ENCODE assay signal across 8 cellular contexts in genomic region chr11:34915136-34916013, GRCh38. TPM values are rescaled to one million over a fixed set of nuclear protein-coding genes. Genes with fewer than 3 reads are reported as not detected.
DNase-seq lines count a peak whose midpoint lies in the region; ATAC-seq and TF ChIP-seq lines count a peak whose summit lies in the region.

No MANE protein-coding gene starts in this region.

- TF ChIP-seq CTCF in GM12865 (IDR thresholded peaks at IDR 0.05; ENCODE audit: insufficient read depth, low read depth, low read length, missing control alignments) (no peak), hepatocyte (IDR thresholded peaks at IDR 0.05; ENCODE audit: poor library complexity) (no peak), retinal pigment epithelial cell (conservative IDR thresholded peaks at IDR 0.05; ENCODE audit: low read depth, low read length) (no peak)

- 8% methylated on average over 34 of the region's 34 CpGs for WGBS in hepatocyte (ENCODE audit: low lambda C conversion rate, missing lambda C conversion rate)

- H3K27me3 ChIP-seq in H7 (ENCODE audit: control insufficient read depth, insufficient read depth, low read length) (no peaks in the 10 kb centered on the region), hepatocyte (no peaks in the 10 kb centered on the region)

- H3K9me3 Mint-ChIP-seq in activated naive CD8-positive, alpha-beta T cell treated with anti-CD3 and anti-CD28 coated beads, Interleukin-2, amount 50 U/mL, for 24 hours: peaks cover 5% of the 10 kb centered on the region

- H3K4me3 Mint-ChIP-seq in activated naive CD8-positive, alpha-beta T cell treated with anti-CD3 and anti-CD28 coated beads, Interleukin-2, amount 50 U/mL, for 24 hours: peak overlapping the region; percentile 95

- H3K9me3 ChIP-seq in hepatocyte (ENCODE audit: low read depth): no peaks in the 10 kb centered on the region

- H3K79me2 ChIP-seq in hepatocyte: peaks cover 61% of the 10 kb centered on the region

- peak; percentile 1 for ATAC-seq in activated naive CD8-positive, alpha-beta T cell treated with anti-CD3 and anti-CD28 coated beads, Interleukin-2, amount 50 U/mL, for 24 hours

- H3K9me2 ChIP-seq in hepatocyte (replicated peaks; ENCODE audit: insufficient read depth): no peaks in the 10 kb centered on the region

- peak overlapping the region; percentile 99 for H3K27ac ChIP-seq in hepatocyte

- H3K27me3 Mint-ChIP-seq in activated naive CD8-positive, alpha-beta T cell treated with anti-CD3 and anti-CD28 coated beads, Interleukin-2, amount 50 U/mL, for 24 hours: no peaks in the 10 kb centered on the region

- H4K20me1 ChIP-seq in hepatocyte (ENCODE audit: insufficient read depth, poor library complexity, severe bottlenecking): peaks cover 14% of the 10 kb centered on the region

- peaks cover 17% of the 10 kb centered on the region for H3K36me3 Mint-ChIP-seq in activated naive CD8-positive, alpha-beta T cell treated with anti-CD3 and anti-CD28 coated beads, Interleukin-2, amount 50 U/mL, for 24 hours (ENCODE audit: low read depth)

- no peak for DNase-seq in GM12865 (ENCODE audit: low read depth)
- no peak for DNase-seq in H7
- peak; percentile 42 for DNase-seq in NCI-H1092 (lab: John Stamatoyannopoulos, UW)
- DNase-seq in activated naive CD8-positive, alpha-beta T cell treated with anti-CD3 and anti-CD28 coated beads, Interleukin-2, amount 50 U/mL, for 24 hours: no peak
- no peak for DNase-seq in hepatocyte (ENCODE audit: low spot score)
- no peak for DNase-seq in retinal pigment epithelial cell (ENCODE audit: low read depth)
- DNase-seq in SW480 (ENCODE audit: low spot score): no peak
- DNase-seq in kidney tubule cell (ENCODE audit: low spot score): no peak

- peaks cover 23% of the 10 kb centered on the region for H3K4me1 ChIP-seq in hepatocyte (ENCODE audit: insufficient read depth)

- peak overlapping the region; percentile 71 for H3K4me3 ChIP-seq in GM12865 (ENCODE audit: low read depth, low read length)
- peak overlapping the region; percentile 95 for H3K4me3 ChIP-seq in H7 (ENCODE audit: insufficient read depth, low read depth, low read length)
- H3K4me3 ChIP-seq in hepatocyte: peak overlapping the region; percentile 89
- peak overlapping the region; percentile 80 for H3K4me3 ChIP-seq in retinal pigment epithelial cell (ENCODE audit: low read length)

- H3K36me3 ChIP-seq in H7 (replicated peaks; ENCODE audit: control insufficient read depth, insufficient read depth, low read length) (no peaks in the 10 kb centered on the region; the same call in 1 of the 2 replicates), hepatocyte (replicated peaks; ENCODE audit: insufficient read depth, low read depth) (no peaks in the 10 kb centered on the region)

- H3K27ac Mint-ChIP-seq in activated naive CD8-positive, alpha-beta T cell treated with anti-CD3 and anti-CD28 coated beads, Interleukin-2, amount 50 U/mL, for 24 hours: peak overlapping the region; percentile 95

- H3K4me2 ChIP-seq in hepatocyte: peak overlapping the region; percentile 83

- H3K4me1 Mint-ChIP-seq in activated naive CD8-positive, alpha-beta T cell treated with anti-CD3 and anti-CD28 coated beads, Interleukin-2, amount 50 U/mL, for 24 hours: peaks cover 31% of the 10 kb centered on the region

- H2AFZ ChIP-seq in hepatocyte: peak overlapping the region; percentile 89

RNA-seq across cellular contexts. Expression of gene APIP, which starts 0.8 kb away (rescaled TPM):
- 26.4 and 41.6 TPM in 2 replicates for total RNA-seq in H7 (2014; rRNA removed; shearing (Covaris generic))
- total RNA-seq in hepatocyte: 26.8 and 30.6 TPM in 2 replicates
- polyA plus RNA-seq in hepatocyte: 21.5 and 25.9 TPM in 2 replicates

RNA-seq across cellular contexts. Expression of gene PDHX, which starts 1.0 kb away (rescaled TPM):
- 46.3 and 50.0 TPM in 2 replicates for total RNA-seq in H7 (2014; rRNA removed; shearing (Covaris generic))
- 44.8 TPM in 2 replicates for total RNA-seq in hepatocyte
- polyA plus RNA-seq in hepatocyte: 46.8 and 51.6 TPM in 2 replicates
